ENCODE assay signal across 23 cellular contexts in genomic region chr14:29717906-29718305, GRCh38.
DNase-seq lines count a peak whose midpoint lies in the region; ATAC-seq and TF ChIP-seq lines count a peak whose summit lies in the region.
"Had no signal": no experiment of that assay in that cellular context is flagged by ENCODE, and none has a peak within 500 bp of the region (broad histone marks: within the 10 kb centered on the region; RNA-seq: fewer than 3 reads in every experiment).

No MANE protein-coding gene starts in this region.

- DNase-seq in AG08395 (ENCODE audit: low spot score) (peak; percentile 21), IMR-90 (peak; percentile 25), amniotic epithelial cell (ENCODE audit: low read depth) (peak; percentile 57), foreskin fibroblast (peak; percentile 27 to 61), NCI-H187 treated with DMSO at 0.1 percent for 48 hours (lab: John Stamatoyannopoulos, UW) (no peak), HCEC 1CT (no peak), EL (no peak)
- DNase-seq in activated CD4-positive, CD25-positive, alpha-beta regulatory T cell treated with anti-CD3 and anti-CD28 coated beads, Interleukin-2, amount 50 U/mL, for 72 hours: no peak
- DNase-seq: 8988T; C1 segment of cervical spinal cord; CD4-positive, alpha-beta memory T cell; COR-L47; DMS53; GF-D8; KBM-7; MV-4-11; NCI-H1105 treated with DMSO at 0.1 percent for 48 hours; NCI-H146; NCI-H2029; NCI-H526 treated with DMSO at 0.1 percent for 48 hours; SHP77 had no signal

- H3K4me1 ChIP-seq in IMR-90 (ENCODE audit: control insufficient read depth, insufficient read depth, low read length): peaks cover 4% of the 10 kb centered on the region; the same call in 1 of the 2 replicates

- dilution Hi-C loops in IMR-90 (cut with HindIII; ENCODE audit: low sequenced_read_pairs, unreplicated experiment): no loop called here

- no peak overlapping the region for H2BK120ac ChIP-seq in IMR-90 (ENCODE audit: low read depth, low read length)

- 0 out of 2 replicates have a peak, but pooled peaks cover 2% of the 10 kb centered on the region for H3K9me1 ChIP-seq in IMR-90 (ENCODE audit: insufficient read depth, low read length)

- no peaks in the 10 kb centered on the region for H3K27me3 ChIP-seq in IMR-90 (ENCODE audit: control insufficient read depth, insufficient read depth, low read length)

- H3K79me1 ChIP-seq in IMR-90 (ENCODE audit: low read depth in 1 of 2, low read length in 2 of 2): peaks cover 3 to 8% of the 10 kb centered on the region in 2 experiments; a peak in 3 of 4 replicates

- TF ChIP-seq CTCF in IMR-90 (conservative IDR thresholded peaks at IDR 0.05; ENCODE audit: low read depth, low read length): no peak
- TF ChIP-seq CTCF in foreskin fibroblast (IDR thresholded peaks at IDR 0.05; ENCODE audit: low read depth, low read length): no peak

- H3K4ac ChIP-seq in IMR-90 (ENCODE audit: low read depth, low read length): no peak overlapping the region

- no peak overlapping the region for H4K8ac ChIP-seq in IMR-90 (ENCODE audit: low read depth in 2 of 2, low read length in 2 of 2)

- no peaks in the 10 kb centered on the region for H3K36me3 ChIP-seq in IMR-90 (ENCODE audit: control insufficient read depth, insufficient read depth, low read length)

- H2AFZ ChIP-seq in IMR-90 (replicated peaks; ENCODE audit: low read length, poor library complexity): no peak overlapping the region

- H4K91ac ChIP-seq in IMR-90 (ENCODE audit: insufficient read depth, low read depth, low read length): no peak overlapping the region

- no CpG with 5 or more reads among the region's 5 CpGs for WGBS in IMR-90 (ENCODE audit: extremely low coverage in 2 of 2, insufficient read length in 1 of 2), 2 experiments

- in situ Hi-C loops in IMR-90 (cut with MboI; ENCODE audit: low sequenced_read_pairs): loop anchor here (25.0 kb wide), 1 partner anchor 494 kb away; no protein-coding TSS in a partner anchor

- no peaks in the 10 kb centered on the region for H4K20me1 ChIP-seq in IMR-90 (ENCODE audit: insufficient read depth, low read length)

- no peak overlapping the region for H3K23ac ChIP-seq in IMR-90 (ENCODE audit: low read depth, low read length)

- H3K14ac ChIP-seq in IMR-90 (replicated peaks; ENCODE audit: low read depth, low read length): no peak overlapping the region

- H4K5ac ChIP-seq in IMR-90 (ENCODE audit: low read depth, low read length): no peak overlapping the region

- H3K4me2 ChIP-seq in IMR-90 (ENCODE audit: low read depth, low read length): no peak overlapping the region

- no peak overlapping the region for H3K27ac ChIP-seq in IMR-90 (ENCODE audit: insufficient read depth, low read length)
- H3K27ac ChIP-seq: RWPE1 had no signal

- no peak for TF ChIP-seq POLR2A in IMR-90 (IDR thresholded peaks at IDR 0.05; ENCODE audit: low read depth, low read length)

- no peak overlapping the region for H3K9ac ChIP-seq in IMR-90 (ENCODE audit: low read depth, low read length)

- H2BK20ac ChIP-seq in IMR-90 (ENCODE audit: low read depth, low read length): no peak overlapping the region

- no peak for TF ChIP-seq RAD21 in IMR-90 (IDR thresholded peaks at IDR 0.05; ENCODE audit: low read length)

- H2AK9ac ChIP-seq in IMR-90 (replicated peaks; ENCODE audit: low read depth, low read length, poor library complexity): no peak overlapping the region

- BruUV-seq in IMR-90 (replicated peaks; lab: Mats Ljungman, UMichigan): no TSS peak

- intact Hi-C loops in IMR-90 (cut with micrococcal nuclease): loop anchor here (5.0 to 10.0 kb wide), 3 partner anchors 131 to 497 kb away; partner anchors contain the start of gene PRKD1

- H3K56ac ChIP-seq in IMR-90 (ENCODE audit: extremely low read depth, insufficient read depth, low read length): no peak overlapping the region

- no peak for ATAC-seq in IMR-90 (ENCODE audit: low read depth)
- ATAC-seq: HepG2 had no signal

- H3K4me3 ChIP-seq in IMR-90 (ENCODE audit: insufficient read depth, low read depth, low read length): no peak overlapping the region
- no peak overlapping the region for H3K4me3 ChIP-seq in foreskin fibroblast (ENCODE audit: low read depth in 1 of 2, low read length in 2 of 2)

- H2AK5ac ChIP-seq in IMR-90 (ENCODE audit: low read depth, low read length): no peak overlapping the region

- H3K9me3 ChIP-seq in IMR-90 (ENCODE audit: control insufficient read depth, insufficient read depth, low read length): no peaks in the 10 kb centered on the region

- CTCF ChIA-PET in IMR-90 (lab: Yijun Ruan, JAX): no interaction called here

- POLR2A ChIA-PET in IMR-90 (lab: Charles Lee; ENCODE audit: unreplicated experiment): no interaction called here

- no peak overlapping the region for H2BK5ac ChIP-seq in IMR-90 (ENCODE audit: low read depth, low read length, poor library complexity, severe bottlenecking)

- no peak overlapping the region for H3K18ac ChIP-seq in IMR-90 (ENCODE audit: low read depth, low read length)

- H2BK15ac ChIP-seq in IMR-90 (ENCODE audit: low read depth, low read length): no peak overlapping the region

TF ChIP-seq in IMR-90, 13 proteins besides CTCF, POLR2A, EP300 and RAD21:
- TF ChIP-seq RCOR1 (IDR thresholded peaks at IDR 0.05; ENCODE audit: insufficient replicate concordance, low read length) (no peak), MAZ (IDR thresholded peaks at IDR 0.05; ENCODE audit: borderline replicate concordance, low read depth, low read length) (no peak), CHD1 (IDR thresholded peaks at IDR 0.05; ENCODE audit: low read depth, low read length) (no peak), MAFK (IDR thresholded peaks at IDR 0.05; ENCODE audit: low read depth, low read length) (no peak), CEBPB (IDR thresholded peaks at IDR 0.05; ENCODE audit: low read depth, low read length) (no peak), BHLHE40 (IDR thresholded peaks at IDR 0.05; ENCODE audit: low read depth, low read length) (no peak), NFE2L2 (IDR thresholded peaks at IDR 0.05; ENCODE audit: low read depth, low read length) (no peak), RFX5 (IDR thresholded peaks at IDR 0.05; ENCODE audit: low read depth, low read length) (no peak), USF2 (IDR thresholded peaks at IDR 0.05; ENCODE audit: low read depth, low read length) (no peak), MXI1 (IDR thresholded peaks at IDR 0.05; ENCODE audit: borderline replicate concordance, low read depth, low read length) (no peak), SMC3 (IDR thresholded peaks at IDR 0.05; ENCODE audit: low read depth, low read length) (no peak), FOS (IDR thresholded peaks at IDR 0.05; ENCODE audit: low read depth, low read length) (no peak), ELK1 (IDR thresholded peaks at IDR 0.05; ENCODE audit: borderline replicate concordance, low read depth, low read length) (no peak)

Comparison
In these comparisons a context has a peak if more than half of its experiments do, and no peak if none do; other contexts are left out.
1. DNase-seq: peak in AG08395 (single experiment), IMR-90 (single experiment), amniotic epithelial cell (single experiment) and foreskin fibroblast (2 of 2); none in NCI-H187 treated with DMSO at 0.1 percent for 48 hours (single experiment), HCEC 1CT (single experiment), EL (single experiment) and activated CD4-positive, CD25-positive, alpha-beta regulatory T cell treated with anti-CD3 and anti-CD28 coated beads, Interleukin-2, amount 50 U/mL, for 72 hours (single experiment).